Comparison of ENCODE assay signal across 8 cellular contexts in the genomic region with DNA sequence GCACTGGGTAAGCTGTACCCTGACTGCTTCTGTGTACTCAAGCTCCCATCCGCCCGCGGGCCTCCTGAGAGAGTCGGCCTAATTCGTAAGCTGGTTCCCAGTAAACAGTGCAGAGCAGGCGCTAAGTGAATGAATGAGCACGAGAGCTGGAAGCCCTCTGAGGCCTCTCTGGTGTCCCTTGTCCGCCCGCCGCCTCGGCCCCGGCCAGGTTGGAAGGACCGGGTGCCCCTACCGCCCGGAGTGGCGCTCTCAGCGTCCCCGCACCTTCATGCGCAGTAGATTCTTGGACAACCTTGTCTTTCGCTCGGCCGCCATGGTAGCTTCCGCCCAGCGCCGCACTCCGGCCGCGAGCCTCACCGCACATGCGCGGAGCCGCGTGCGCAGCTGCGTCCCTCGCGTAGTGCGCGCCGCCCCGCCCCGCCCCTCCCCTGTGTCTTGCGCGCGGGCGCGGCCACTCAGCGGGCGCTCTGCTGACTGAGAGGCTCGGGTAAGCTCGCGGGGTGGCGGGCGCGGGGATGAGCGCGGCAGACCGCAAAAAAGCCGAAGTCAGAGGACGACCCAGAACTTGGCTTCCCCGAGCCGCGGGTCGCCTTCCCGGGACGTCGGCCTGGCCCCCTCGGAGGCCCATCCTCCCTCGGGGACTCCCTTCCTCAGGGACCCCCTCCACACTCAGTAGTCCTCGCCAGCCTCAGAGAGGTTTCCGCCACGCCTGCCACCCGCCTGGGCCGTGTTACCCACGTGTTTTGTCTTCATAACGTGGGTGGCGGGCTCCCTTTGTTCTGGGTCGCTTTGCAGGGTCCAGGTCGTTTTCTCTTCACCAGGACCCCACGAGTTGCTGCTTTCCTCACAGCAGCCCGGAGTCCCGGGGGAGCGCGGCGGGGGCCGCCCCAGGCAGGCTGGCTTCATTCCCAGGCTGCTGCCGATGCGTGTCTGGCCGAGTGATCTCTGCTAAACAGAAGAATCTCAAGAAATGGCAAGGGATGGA. TPM values are rescaled to one million over a fixed set of nuclear protein-coding genes. Genes with fewer than 3 reads are reported as not detected.
DNase-seq lines count a peak whose midpoint lies in the region; ATAC-seq and TF ChIP-seq lines count a peak whose summit lies in the region.

A gene with protein sequence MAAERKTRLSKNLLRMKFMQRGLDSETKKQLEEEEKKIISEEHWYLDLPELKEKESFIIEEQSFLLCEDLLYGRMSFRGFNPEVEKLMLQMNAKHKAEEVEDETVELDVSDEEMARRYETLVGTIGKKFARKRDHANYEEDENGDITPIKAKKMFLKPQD (minus strand): TSS at position 364 of the 985 bp plus-strand sequence. CDS start 49 bp downstream, at position 315.

- peak within 1 kb of the TSS; percentile 20 for H3K27ac ChIP-seq in ectodermal cell (ENCODE audit: insufficient read depth, low read depth, low read length, poor library complexity, severe bottlenecking)
- H3K27ac ChIP-seq in lung (ENCODE audit: low read depth in 1 of 2, low read length in 1 of 2): peak within 1 kb of the TSS; percentile 72 to 77

- TF ChIP-seq CTCF in CD14-positive monocyte (IDR thresholded peaks at IDR 0.05) (no peak), lung (IDR thresholded peaks at IDR 0.05; ENCODE audit: control extremely low read depth, extremely low read depth) (no peak)

- H3K36me3 ChIP-seq in ectodermal cell (ENCODE audit: control insufficient read depth, insufficient read depth, low read length): peaks cover 20% of the 10 kb centered on the region
- H3K36me3 ChIP-seq in lung (ENCODE audit: control insufficient read depth in 2 of 2, insufficient read depth in 2 of 2, low read length in 2 of 2): no peaks in the 10 kb centered on the region

- H3K36me3 Mint-ChIP-seq in CD14-positive monocyte: peaks cover 17 to 25% of the 10 kb centered on the region in 2 donors
- peaks cover 40% of the 10 kb centered on the region for H3K36me3 Mint-ChIP-seq in activated CD8-positive, alpha-beta T cell treated with anti-CD3 and anti-CD28 coated beads, Interleukin-2, amount 10 ng/mL, durations not matched to agents 7 days and 5 days (ENCODE audit: low read depth)

- DNase-seq in CD14-positive monocyte (ENCODE audit: low spot score) (peak; percentile 93), NCI-H82 treated with DMSO at 0.1 percent for 48 hours (lab: John Stamatoyannopoulos, UW; ENCODE audit: unreplicated experiment) (peak; percentile 52), lung (ENCODE audit: low spot score) (peak; percentile 90)
- peak; percentile 93 for DNase-seq in activated CD8-positive, alpha-beta T cell treated with anti-CD3 and anti-CD28 coated beads, Interleukin-2, amount 10 ng/mL, durations not matched to agents 7 days and 5 days
- peak; percentile 81 to 88 (median 81) for DNase-seq in stimulated activated CD4-positive, alpha-beta T cell treated with anti-CD3 and anti-CD28 coated beads, TNF-alpha, amount 100 ng/mL, for 24 hours (ENCODE audit: low read depth in 3 of 3)

- ATAC-seq in GM19372 (IDR thresholded peaks at IDR 0.05; ENCODE audit: low read depth, unreplicated experiment) (peak; percentile 95), HG03521 (IDR thresholded peaks at IDR 0.05; ENCODE audit: unreplicated experiment) (peak; percentile 92), lung (ENCODE audit: insufficient read depth, low FRiP score) (peak; percentile 99)
- ATAC-seq in activated CD8-positive, alpha-beta T cell treated with anti-CD3 and anti-CD28 coated beads, Interleukin-2, amount 10 ng/mL, durations not matched to agents 7 days and 5 days: peak; percentile 97

- peaks cover 0 to 3% (median 0%) of the 10 kb centered on the region in 7 donors for H3K9me3 Mint-ChIP-seq in CD14-positive monocyte
- H3K9me3 Mint-ChIP-seq in activated CD8-positive, alpha-beta T cell treated with anti-CD3 and anti-CD28 coated beads, Interleukin-2, amount 10 ng/mL, durations not matched to agents 7 days and 5 days (ENCODE audit: insufficient read depth): peaks cover 8% of the 10 kb centered on the region

- peaks cover 22 to 29% (median 28%) of the 10 kb centered on the region in 3 donors for H3K27me3 Mint-ChIP-seq in CD14-positive monocyte (ENCODE audit: low read depth in 3 of 3)
- peaks cover 25% of the 10 kb centered on the region for H3K27me3 Mint-ChIP-seq in activated CD8-positive, alpha-beta T cell treated with anti-CD3 and anti-CD28 coated beads, Interleukin-2, amount 10 ng/mL, durations not matched to agents 7 days and 5 days (ENCODE audit: low read depth)

- CTCF ChIA-PET in activated CD8-positive, alpha-beta T cell treated with anti-CD3 and anti-CD28 coated beads, Interleukin-2, amount 10 ng/mL, durations not matched to agents 7 days and 5 days (lab: Charles Lee): interaction anchor here (1.0 to 1.8 kb wide), 7 partner anchors 10 to 284 kb away, joined by 3 to 7 read pairs (median 4); no protein-coding TSS in a partner anchor

- peaks cover 25% of the 10 kb centered on the region for H3K27me3 ChIP-seq in ectodermal cell (ENCODE audit: control insufficient read depth, insufficient read depth, low read length, poor library complexity, severe bottlenecking)
- H3K27me3 ChIP-seq in lung (ENCODE audit: control insufficient read depth, insufficient read depth): no peaks in the 10 kb centered on the region

- H3K4me1 ChIP-seq in ectodermal cell (ENCODE audit: control insufficient read depth, insufficient read depth, low read length): no peaks in the 10 kb centered on the region
- H3K4me1 ChIP-seq in lung (ENCODE audit: control insufficient read depth in 2 of 2, insufficient read depth in 2 of 2, low read length in 2 of 2): peaks cover 3 to 4% of the 10 kb centered on the region in 2 donors

- H3K4me3 Mint-ChIP-seq in CD14-positive monocyte: peak within 1 kb of the TSS; percentile 90 to 95
- peak within 1 kb of the TSS; percentile 97 for H3K4me3 Mint-ChIP-seq in activated CD8-positive, alpha-beta T cell treated with anti-CD3 and anti-CD28 coated beads, Interleukin-2, amount 10 ng/mL, durations not matched to agents 7 days and 5 days

- 0 to 1% methylated on average over 89 of the region's 89 CpGs for WGBS in ectodermal cell, 2 experiments
- WGBS in lung, 2 donors: 0 to 1% methylated on average over 83 to 89 of the region's 89 CpGs

- POLR2A ChIA-PET in activated CD8-positive, alpha-beta T cell treated with anti-CD3 and anti-CD28 coated beads, Interleukin-2, amount 10 ng/mL, durations not matched to agents 7 days and 5 days (lab: Charles Lee): interaction anchor here (0.9 to 1.6 kb wide), 7 partner anchors 11 to 856 kb away, joined by 3 to 8 read pairs (median 4); a partner anchor contains a TSS

- peak within 1 kb of the TSS; percentile 93 to 98 (median 97) for H3K27ac Mint-ChIP-seq in CD14-positive monocyte
- H3K27ac Mint-ChIP-seq in activated CD8-positive, alpha-beta T cell treated with anti-CD3 and anti-CD28 coated beads, Interleukin-2, amount 10 ng/mL, durations not matched to agents 7 days and 5 days: peak within 1 kb of the TSS; percentile 95

- peaks cover 23% of the 10 kb centered on the region for H3K4me1 Mint-ChIP-seq in CD14-positive monocyte
- H3K4me1 Mint-ChIP-seq in activated CD8-positive, alpha-beta T cell treated with anti-CD3 and anti-CD28 coated beads, Interleukin-2, amount 10 ng/mL, durations not matched to agents 7 days and 5 days (ENCODE audit: low read depth): peaks cover 19% of the 10 kb centered on the region

- intact Hi-C loops in CD14-positive monocyte (cut with micrococcal nuclease): loop anchor here in 1 of 2 donors (10.0 kb wide), 1 partner anchor 55 kb away; no protein-coding TSS in a partner anchor

- H3K9me3 ChIP-seq in ectodermal cell (ENCODE audit: control insufficient read depth, low read length): no peaks in the 10 kb centered on the region
- no peaks in the 10 kb centered on the region for H3K9me3 ChIP-seq in lung (ENCODE audit: control insufficient read depth in 2 of 2, insufficient read depth in 1 of 2, low read length in 1 of 2)

- peak within 1 kb of the TSS; percentile 59 for H3K4me3 ChIP-seq in ectodermal cell (ENCODE audit: insufficient read depth, low read depth, low read length)
- H3K4me3 ChIP-seq in lung: peak within 1 kb of the TSS; percentile 64

RNA-seq across cellular contexts. Expression of the gene that starts here (rescaled TPM):
- polyA plus RNA-seq in CD14-positive monocyte (10 to 100 TPM; 20.2 to 37.6 TPM), lung (10 to 100 TPM; 24.2 to 31.8 TPM)
- 10 to 100 TPM; 44.5 to 44.8 TPM for total RNA-seq in activated CD8-positive, alpha-beta T cell treated with anti-CD3 and anti-CD28 coated beads, Interleukin-2, amount 10 ng/mL, durations not matched to agents 7 days and 5 days
- 60.0 TPM for polyA plus RNA-seq in ectodermal cell (2013, experiment 1 of 4)
- polyA plus RNA-seq in ectodermal cell (2013, experiment 2 of 4): 59.4 TPM
- polyA plus RNA-seq in ectodermal cell (2013, experiment 3 of 4): 52.9 TPM
- polyA plus RNA-seq in ectodermal cell (2013, experiment 4 of 4): 65.3 TPM
- 10 to 100 TPM; 29.0 to 31.3 TPM for total RNA-seq in lung

Comparison
In these comparisons a context has a peak if more than half of its experiments do, and no peak if none do; other contexts are left out.
1. Peak in every context shown above with its lines: DNase-seq, ATAC-seq, H3K4me3 ChIP-seq and H3K27ac ChIP-seq.